ENCODE assay signal across 13 cellular contexts in genomic region chr5:78527925-78528324, GRCh38.
DNase-seq lines count a peak whose midpoint lies in the region; ATAC-seq, FAIRE-seq and TF ChIP-seq lines count a peak whose summit lies in the region.
"Had no signal": no experiment of that assay in that cellular context is flagged by ENCODE, and none has a peak within 500 bp of the region (broad histone marks: within the 10 kb centered on the region; RNA-seq: fewer than 3 reads in every experiment).

No MANE protein-coding gene starts in this region.

- FAIRE-seq in endothelial cell of umbilical vein (lab: Jason Lieb, UNC) = no peak

- peak overlapping the region; percentile 59 to 81 (median 74) for H3K27ac Mint-ChIP-seq in nephron
- H3K27ac Mint-ChIP-seq: activated CD4-positive, alpha-beta T cell treated with anti-CD3 and anti-CD28 coated beads, Interleukin-2, amount 10 ng/mL, durations not matched to agents 24 days and 14 days had no signal

- BruUV-seq in endothelial cell of umbilical vein (replicated peaks; lab: Mats Ljungman, UMichigan) = no TSS peak

- H3K4me3 ChIP-seq in RWPE2 (ENCODE audit: severe bottlenecking) = no peak overlapping the region
- no peak overlapping the region for H3K4me3 ChIP-seq in endothelial cell of umbilical vein (replicated peaks in 1 of 3; ENCODE audit: insufficient read depth in 1 of 3, low read depth in 1 of 3, low read length in 3 of 3)
- H3K4me3 ChIP-seq: mucosa of descending colon had no signal

- dilution Hi-C loops in endothelial cell of umbilical vein (cut with MboI; ENCODE audit: extremely low pct_ligation_motif_present, low sequenced_read_pairs) = no loop called here

- DNase-seq in A172 (ENCODE audit: low spot score) (peak; percentile 31), RWPE2 (ENCODE audit: low spot score) (no peak), endothelial cell of umbilical vein (ENCODE audit: low read depth, low spot score) (peak; percentile 57), NCI-H2107 treated with DMSO at 0.1 percent for 48 hours (lab: John Stamatoyannopoulos, UW; ENCODE audit: unreplicated experiment) (no peak), NCI-H748 (lab: John Stamatoyannopoulos, UW; ENCODE audit: unreplicated experiment) (no peak)
- DNase-seq in activated effector memory CD4-positive, alpha-beta T cell treated with Interleukin-2 at 50 U/mL for 16 hours = no peak
- DNase-seq: activated CD4-positive, alpha-beta T cell treated with anti-CD3 and anti-CD28 coated beads, Interleukin-2, amount 10 ng/mL, durations not matched to agents 24 days and 14 days; activated gamma-delta T cell; DMS79 treated with DMSO at 0.1 percent for 48 hours; mucosa of descending colon; NCI-H2029 treated with DMSO at 0.1 percent for 48 hours had no signal

- H3K27me3 Mint-ChIP-seq in nephron (ENCODE audit: low read depth) = no peaks in the 10 kb centered on the region

- TF ChIP-seq CTCF in RWPE2 (IDR thresholded peaks at IDR 0.05; ENCODE audit: poor library complexity, severe bottlenecking) (no peak), endothelial cell of umbilical vein (IDR thresholded peaks at IDR 0.05; ENCODE audit: extremely low read depth in 1 of 2, insufficient read depth in 1 of 2, low read depth in 1 of 2, low read length in 2 of 2) (no peak), nephron (IDR thresholded peaks at IDR 0.05; ENCODE audit: unreplicated experiment in 3 of 3) (no peak)

- peaks cover 56% of the 10 kb centered on the region for H3K4me1 Mint-ChIP-seq in nephron
- H3K4me1 Mint-ChIP-seq: activated CD4-positive, alpha-beta T cell treated with anti-CD3 and anti-CD28 coated beads, Interleukin-2, amount 10 ng/mL, durations not matched to agents 24 days and 14 days had no signal

- H3K36me3 Mint-ChIP-seq in nephron (ENCODE audit: low read depth) = no peaks in the 10 kb centered on the region

- H3K9me3 ChIP-seq in RWPE2 (ENCODE audit: severe bottlenecking) = no peaks in the 10 kb centered on the region
- no peaks in the 10 kb centered on the region for H3K9me3 ChIP-seq in endothelial cell of umbilical vein (replicated peaks; ENCODE audit: control insufficient read depth, insufficient read depth, low read length)
- H3K9me3 ChIP-seq: mucosa of descending colon had no signal

- intact Hi-C loops in endothelial cell of umbilical vein (cut with micrococcal nuclease) = loop anchor here (1.0 to 5.0 kb wide), 9 partner anchors 23 to 604 kb away; partner anchors contain the start of gene SCAMP1

- CTCF ChIA-PET in endothelial cell of umbilical vein (lab: Charles Lee) = no interaction called here

- H3K27ac ChIP-seq in RWPE2 (ENCODE audit: poor library complexity, severe bottlenecking) (peak overlapping the region; percentile 99), endothelial cell of umbilical vein (ENCODE audit: insufficient read depth, low read depth, low read length) (peak overlapping the region; percentile 99)

- H3K9me3 Mint-ChIP-seq in nephron = no peaks in the 10 kb centered on the region
- H3K9me3 Mint-ChIP-seq: activated CD4-positive, alpha-beta T cell treated with anti-CD3 and anti-CD28 coated beads, Interleukin-2, amount 10 ng/mL, durations not matched to agents 24 days and 14 days had no signal

- ATAC-seq in RWPE2 (ENCODE audit: low read depth) = no peak
- no peak for ATAC-seq in HG03045 (IDR thresholded peaks at IDR 0.05; ENCODE audit: unreplicated experiment)

- H3K4me3 Mint-ChIP-seq in nephron = no peak overlapping the region
- H3K4me3 Mint-ChIP-seq: activated CD4-positive, alpha-beta T cell treated with anti-CD3 and anti-CD28 coated beads, Interleukin-2, amount 10 ng/mL, durations not matched to agents 24 days and 14 days had no signal

- TF ChIP-seq POLR2A in endothelial cell of umbilical vein (IDR thresholded peaks at IDR 0.05; ENCODE audit: low read depth, low read length) = no peak

- H3K9ac ChIP-seq in endothelial cell of umbilical vein (replicated peaks; ENCODE audit: extremely low read depth, insufficient read depth, low read length) = peak overlapping the region; percentile 94

- no peaks in the 10 kb centered on the region for H4K20me1 ChIP-seq in endothelial cell of umbilical vein (replicated peaks; ENCODE audit: control insufficient read depth, extremely low read depth, insufficient read depth, low read length)

- H3K27me3 ChIP-seq in RWPE2 (ENCODE audit: insufficient read depth, poor library complexity, severe bottlenecking) (no peaks in the 10 kb centered on the region), endothelial cell of umbilical vein (ENCODE audit: control insufficient read depth in 2 of 2, insufficient read depth in 2 of 2, low read length in 2 of 2) (no peaks in the 10 kb centered on the region)

- no peak overlapping the region for H2AFZ ChIP-seq in endothelial cell of umbilical vein (ENCODE audit: low read depth, low read length)

- H3K4me1 ChIP-seq in RWPE2 (ENCODE audit: insufficient read depth, poor library complexity, severe bottlenecking) (peaks cover 50% of the 10 kb centered on the region), endothelial cell of umbilical vein (ENCODE audit: control insufficient read depth, extremely low read depth, insufficient read depth, low read length) (peaks cover 78% of the 10 kb centered on the region)

- no peaks in the 10 kb centered on the region for H3K36me3 ChIP-seq in RWPE2 (ENCODE audit: low read depth)
- H3K36me3 ChIP-seq in endothelial cell of umbilical vein (ENCODE audit: control insufficient read depth in 2 of 2, extremely low read depth in 1 of 2, insufficient read depth in 2 of 2, low read length in 2 of 2) = no peaks in the 10 kb centered on the region

- POLR2A ChIA-PET in endothelial cell of umbilical vein (lab: Charles Lee) = interaction anchor here (1.3 kb wide), 1 partner anchor 41 kb away, joined by 6 read pairs; no protein-coding TSS in a partner anchor

- no peaks in the 10 kb centered on the region for H3K9me1 ChIP-seq in endothelial cell of umbilical vein (replicated peaks; ENCODE audit: control insufficient read depth, extremely low read depth, insufficient read depth, low read length)

- peaks cover 5% of the 10 kb centered on the region for H3K79me2 ChIP-seq in endothelial cell of umbilical vein (ENCODE audit: control insufficient read depth, insufficient read depth, low read length)

- H3K4me2 ChIP-seq in endothelial cell of umbilical vein (ENCODE audit: insufficient read depth, low read length) = peak overlapping the region; percentile 45

TF ChIP-seq in endothelial cell of umbilical vein, 7 proteins besides CTCF, POLR2A, EP300 and RAD21:
- no peak for TF ChIP-seq JUN (IDR thresholded peaks at IDR 0.05; ENCODE audit: borderline replicate concordance, insufficient read depth, insufficient read length, low read depth)
- TF ChIP-seq EZH2 (IDR thresholded peaks at IDR 0.05; ENCODE audit: borderline replicate concordance, low read depth, low read length, severe bottlenecking) = no peak
- no peak for TF ChIP-seq MAX (IDR thresholded peaks at IDR 0.05; ENCODE audit: insufficient read depth, insufficient read length)
- TF ChIP-seq FOS (IDR thresholded peaks at IDR 0.05; ENCODE audit: borderline replicate concordance, insufficient read depth, low read length) = no peak
- no peak for TF ChIP-seq MYC (IDR thresholded peaks at IDR 0.05; ENCODE audit: low read depth, low read length)
- TF ChIP-seq GATA2 (IDR thresholded peaks at IDR 0.05; ENCODE audit: insufficient read depth, insufficient read length, low read depth, low read length) = no peak
- TF ChIP-seq POLR2AphosphoS5 (IDR thresholded peaks at IDR 0.05; ENCODE audit: insufficient read depth, low read depth, low read length) = no peak

Comparison
In these comparisons a context has a peak if more than half of its experiments do, and no peak if none do; other contexts are left out.
1. DNase-seq: peak in A172 (single experiment) and endothelial cell of umbilical vein (single experiment); none in RWPE2 (single experiment), NCI-H2107 treated with DMSO at 0.1 percent for 48 hours (single experiment), activated effector memory CD4-positive, alpha-beta T cell treated with Interleukin-2 at 50 U/mL for 16 hours (single experiment) and NCI-H748 (single experiment).